1 cellular context compared by ENCODE assay signal in genomic region chr3:151155409-151156128, GRCh38.
TF ChIP-seq lines count a peak whose summit lies in the region.

No MANE protein-coding gene starts in this region.

TF ChIP-seq in SK-N-SH, 30 proteins besides CTCF, POLR2A, EP300 and RAD21 (continued from another document):
- TF ChIP-seq, protein P1, sequence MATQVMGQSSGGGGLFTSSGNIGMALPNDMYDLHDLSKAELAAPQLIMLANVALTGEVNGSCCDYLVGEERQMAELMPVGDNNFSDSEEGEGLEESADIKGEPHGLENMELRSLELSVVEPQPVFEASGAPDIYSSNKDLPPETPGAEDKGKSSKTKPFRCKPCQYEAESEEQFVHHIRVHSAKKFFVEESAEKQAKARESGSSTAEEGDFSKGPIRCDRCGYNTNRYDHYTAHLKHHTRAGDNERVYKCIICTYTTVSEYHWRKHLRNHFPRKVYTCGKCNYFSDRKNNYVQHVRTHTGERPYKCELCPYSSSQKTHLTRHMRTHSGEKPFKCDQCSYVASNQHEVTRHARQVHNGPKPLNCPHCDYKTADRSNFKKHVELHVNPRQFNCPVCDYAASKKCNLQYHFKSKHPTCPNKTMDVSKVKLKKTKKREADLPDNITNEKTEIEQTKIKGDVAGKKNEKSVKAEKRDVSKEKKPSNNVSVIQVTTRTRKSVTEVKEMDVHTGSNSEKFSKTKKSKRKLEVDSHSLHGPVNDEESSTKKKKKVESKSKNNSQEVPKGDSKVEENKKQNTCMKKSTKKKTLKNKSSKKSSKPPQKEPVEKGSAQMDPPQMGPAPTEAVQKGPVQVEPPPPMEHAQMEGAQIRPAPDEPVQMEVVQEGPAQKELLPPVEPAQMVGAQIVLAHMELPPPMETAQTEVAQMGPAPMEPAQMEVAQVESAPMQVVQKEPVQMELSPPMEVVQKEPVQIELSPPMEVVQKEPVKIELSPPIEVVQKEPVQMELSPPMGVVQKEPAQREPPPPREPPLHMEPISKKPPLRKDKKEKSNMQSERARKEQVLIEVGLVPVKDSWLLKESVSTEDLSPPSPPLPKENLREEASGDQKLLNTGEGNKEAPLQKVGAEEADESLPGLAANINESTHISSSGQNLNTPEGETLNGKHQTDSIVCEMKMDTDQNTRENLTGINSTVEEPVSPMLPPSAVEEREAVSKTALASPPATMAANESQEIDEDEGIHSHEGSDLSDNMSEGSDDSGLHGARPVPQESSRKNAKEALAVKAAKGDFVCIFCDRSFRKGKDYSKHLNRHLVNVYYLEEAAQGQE (IDR thresholded peaks at IDR 0.05; ENCODE audit: low read depth, low read length): no peak
- TF ChIP-seq FOSL2 (IDR thresholded peaks at IDR 0.05; ENCODE audit: borderline replicate concordance, low read depth) (no peak), RFX5 (IDR thresholded peaks at IDR 0.05; ENCODE audit: low read length) (no peak), SMC3 (IDR thresholded peaks at IDR 0.05; ENCODE audit: low read depth, low read length) (no peak), GABPA (IDR thresholded peaks at IDR 0.05; ENCODE audit: low read depth) (no peak), RCOR1 (IDR thresholded peaks at IDR 0.05; ENCODE audit: low read length) (no peak), FOXM1 (IDR thresholded peaks at IDR 0.05; ENCODE audit: low read depth) (no peak), SIN3A (IDR thresholded peaks at IDR 0.05; ENCODE audit: borderline replicate concordance, low read depth, low read length) (no peak)
